ENCODE assay signal across 8 cellular contexts in the genomic region with DNA sequence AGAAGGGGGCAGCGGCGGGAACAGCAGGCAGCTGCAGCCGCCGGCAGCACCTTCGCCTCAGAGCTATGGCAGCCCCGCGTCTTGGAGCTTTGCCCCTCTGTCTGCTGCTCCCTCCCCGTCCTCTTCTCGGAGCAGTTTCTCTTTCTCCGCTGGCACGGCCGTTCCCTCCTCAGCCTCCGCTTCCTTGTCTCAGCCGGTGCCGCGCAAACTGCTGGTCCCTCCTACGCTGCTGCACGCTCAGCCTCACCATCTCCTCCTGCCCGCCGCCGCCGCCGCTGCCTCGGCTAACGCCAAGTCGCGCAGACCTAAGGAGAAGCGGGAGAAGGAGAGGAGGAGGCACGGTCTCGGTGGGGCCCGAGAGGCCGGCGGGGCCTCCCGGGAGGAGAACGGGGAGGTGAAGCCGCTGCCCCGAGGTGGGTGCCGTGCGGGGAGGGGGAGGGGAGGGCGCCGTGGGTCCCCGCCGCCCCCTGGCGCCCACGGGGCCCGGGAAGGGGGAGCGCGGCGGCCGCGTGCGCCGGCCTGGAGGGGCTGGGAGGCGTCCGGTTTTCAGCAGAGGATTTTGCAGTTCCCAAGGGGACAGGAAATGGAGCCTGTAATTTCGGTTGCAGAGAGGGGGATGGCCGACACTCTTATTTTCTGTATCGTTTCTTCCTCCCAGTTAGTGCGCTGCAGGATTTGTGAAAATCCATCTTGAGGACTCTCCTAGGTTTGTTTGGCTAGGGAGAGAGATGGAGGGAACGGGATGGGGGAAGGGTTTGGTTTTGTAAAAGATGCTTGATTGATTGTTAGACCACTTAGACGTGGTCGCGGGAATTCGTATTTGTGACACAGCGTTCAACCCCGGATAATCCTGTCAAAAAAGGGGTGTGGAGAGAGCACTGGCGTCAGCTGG. TPM values are rescaled to one million over a fixed set of nuclear protein-coding genes. Genes with fewer than 3 reads are reported as not detected.
DNase-seq lines count a peak whose midpoint lies in the region; ATAC-seq and TF ChIP-seq lines count a peak whose summit lies in the region.

No MANE protein-coding gene starts in this region.

- peak overlapping the region; percentile 99 for H2AFZ ChIP-seq in PC-3 (ENCODE audit: low read length)

- ATAC-seq in CD4-positive, alpha-beta T cell (ENCODE audit: poor library complexity) = peak; percentile 30
- peak; percentile 15 for ATAC-seq in GM19467 (IDR thresholded peaks at IDR 0.05; ENCODE audit: unreplicated experiment)
- peak; percentile 44 for ATAC-seq in PC-3
- ATAC-seq in activated T-cell treated with anti-CD3 and anti-CD28 coated beads, Interleukin-2, amount 50 U/mL, for 72 hours (replicated peaks in 1 of 2) = peak; percentile 53 to 61
- peak; percentile 57 to 60 for ATAC-seq in natural killer cell treated with Interleukin-12 subunit alpha and Interleukin-12 subunit beta and Interleukin-15 and Interleukin-18, amount 100 ng/mL, for 72 hours
- peak; percentile 62 for ATAC-seq in stimulated activated naive CD8-positive, alpha-beta T cell treated with anti-CD3 and anti-CD28 coated beads, Interleukin-15, amount 100 ng/mL, for 72 hours

- H3K9me3 Mint-ChIP-seq in CD4-positive, alpha-beta T cell = no peaks in the 10 kb centered on the region
- no peaks in the 10 kb centered on the region for H3K9me3 Mint-ChIP-seq in activated T-cell treated with anti-CD3 and anti-CD28 coated beads, Interleukin-2, amount 50 U/mL, for 72 hours
- no peaks in the 10 kb centered on the region for H3K9me3 Mint-ChIP-seq in natural killer cell treated with Interleukin-12 subunit alpha and Interleukin-12 subunit beta and Interleukin-15 and Interleukin-18, amount 100 ng/mL, for 72 hours
- no peaks in the 10 kb centered on the region for H3K9me3 Mint-ChIP-seq in stimulated activated naive CD8-positive, alpha-beta T cell treated with anti-CD3 and anti-CD28 coated beads, Interleukin-15, amount 100 ng/mL, for 72 hours

- H3K36me3 Mint-ChIP-seq in CD4-positive, alpha-beta T cell (ENCODE audit: low read depth) = peaks cover 39% of the 10 kb centered on the region
- peaks cover 9 to 12% of the 10 kb centered on the region in 2 donors for H3K36me3 Mint-ChIP-seq in activated T-cell treated with anti-CD3 and anti-CD28 coated beads, Interleukin-2, amount 50 U/mL, for 72 hours (ENCODE audit: insufficient read depth in 2 of 2)
- peaks cover 6% of the 10 kb centered on the region for H3K36me3 Mint-ChIP-seq in natural killer cell treated with Interleukin-12 subunit alpha and Interleukin-12 subunit beta and Interleukin-15 and Interleukin-18, amount 100 ng/mL, for 72 hours

- H3K4me1 ChIP-seq in PC-3 (ENCODE audit: insufficient read depth, low read length) = peaks cover 15% of the 10 kb centered on the region

- H3K36me3 ChIP-seq in PC-3 (ENCODE audit: low read depth, low read length) = no peaks in the 10 kb centered on the region

- peaks cover 73% of the 10 kb centered on the region for H3K4me1 Mint-ChIP-seq in CD4-positive, alpha-beta T cell (ENCODE audit: low read depth)
- H3K4me1 Mint-ChIP-seq in activated T-cell treated with anti-CD3 and anti-CD28 coated beads, Interleukin-2, amount 50 U/mL, for 72 hours (ENCODE audit: low read depth) = peaks cover 51% of the 10 kb centered on the region
- H3K4me1 Mint-ChIP-seq in natural killer cell treated with Interleukin-12 subunit alpha and Interleukin-12 subunit beta and Interleukin-15 and Interleukin-18, amount 100 ng/mL, for 72 hours (ENCODE audit: low read depth in 2 of 2) = peaks cover 41 to 49% of the 10 kb centered on the region in 2 donors
- peaks cover 57% of the 10 kb centered on the region for H3K4me1 Mint-ChIP-seq in stimulated activated naive CD8-positive, alpha-beta T cell treated with anti-CD3 and anti-CD28 coated beads, Interleukin-15, amount 100 ng/mL, for 72 hours

- no TSS peak for BruUV-seq in PC-3 (replicated peaks; lab: Mats Ljungman, UMichigan)

- POLR2A ChIA-PET in CD4-positive, alpha-beta T cell (lab: Charles Lee) = interaction anchor here (0.9 to 3.4 kb wide), 16 partner anchors 10 to 345 kb away, joined by 3 to 31 read pairs (median 5); partner anchors contain the start of genes PHTF2, PTPN12 and TMEM60
- POLR2A ChIA-PET in PC-3 (lab: Charles Lee; ENCODE audit: unreplicated experiment) = no interaction called here

- intact Hi-C loops in CD4-positive, alpha-beta T cell (cut with DNase I, micrococcal nuclease) = loop anchor here (1.0 to 10.0 kb wide), 5 partner anchors 10 to 160 kb away; partner anchors contain the start of genes PHTF2 (in 2 of the 2), TMEM60 (in 2 of the 2) and PTPN12 (in 1 of the 2)
- intact Hi-C loops in PC-3 (cut with micrococcal nuclease) = loop anchor here (1.0 to 5.0 kb wide), 5 partner anchors 10 to 101 kb away; partner anchors contain the start of genes PHTF2 and TMEM60

- H3K4me2 ChIP-seq in PC-3 (ENCODE audit: low read length) = peak overlapping the region; percentile 86

- CTCF ChIA-PET in CD4-positive, alpha-beta T cell (lab: Charles Lee) = interaction anchor here (0.8 to 2.6 kb wide), 10 partner anchors 11 to 102 kb away, joined by 3 to 10 read pairs (median 4); partner anchors contain the start of genes PHTF2 and TMEM60
- CTCF ChIA-PET in PC-3 (lab: Charles Lee) = interaction anchor here (0.7 to 1.2 kb wide), 5 partner anchors 12 to 258 kb away, joined by 3 to 5 read pairs (median 4); no protein-coding TSS in a partner anchor

- H3K9me2 ChIP-seq in PC-3 (replicated peaks; ENCODE audit: low read length) = no peaks in the 10 kb centered on the region

- peak overlapping the region; percentile 95 for H3K9ac ChIP-seq in PC-3 (ENCODE audit: low read length)

- peak overlapping the region; percentile 99 for H3K27ac Mint-ChIP-seq in CD4-positive, alpha-beta T cell
- peak overlapping the region; percentile 96 for H3K27ac Mint-ChIP-seq in activated T-cell treated with anti-CD3 and anti-CD28 coated beads, Interleukin-2, amount 50 U/mL, for 72 hours
- peak overlapping the region; percentile 90 to 96 for H3K27ac Mint-ChIP-seq in natural killer cell treated with Interleukin-12 subunit alpha and Interleukin-12 subunit beta and Interleukin-15 and Interleukin-18, amount 100 ng/mL, for 72 hours
- H3K27ac Mint-ChIP-seq in stimulated activated naive CD8-positive, alpha-beta T cell treated with anti-CD3 and anti-CD28 coated beads, Interleukin-15, amount 100 ng/mL, for 72 hours = peak overlapping the region; percentile 97 to 98

- peak overlapping the region; percentile 92 for H3K27ac ChIP-seq in CD4-positive, alpha-beta T cell (ENCODE audit: low read depth, low read length)
- H3K27ac ChIP-seq in PC-3 (ENCODE audit: low read length) = peak overlapping the region; percentile 55

- H3K4me3 Mint-ChIP-seq in CD4-positive, alpha-beta T cell = peak overlapping the region; percentile 100
- peak overlapping the region; percentile 98 to 99 for H3K4me3 Mint-ChIP-seq in activated T-cell treated with anti-CD3 and anti-CD28 coated beads, Interleukin-2, amount 50 U/mL, for 72 hours
- peak overlapping the region; percentile 99 for H3K4me3 Mint-ChIP-seq in natural killer cell treated with Interleukin-12 subunit alpha and Interleukin-12 subunit beta and Interleukin-15 and Interleukin-18, amount 100 ng/mL, for 72 hours
- peak overlapping the region; percentile 97 to 98 for H3K4me3 Mint-ChIP-seq in stimulated activated naive CD8-positive, alpha-beta T cell treated with anti-CD3 and anti-CD28 coated beads, Interleukin-15, amount 100 ng/mL, for 72 hours

- H3F3A ChIP-seq in PC-3 (ENCODE audit: low read length, unreplicated experiment) = no peaks in the 10 kb centered on the region

- peak in 9 of 10 experiments; percentile 31 to 65 (median 46) for DNase-seq in CD4-positive, alpha-beta T cell
- DNase-seq in HS-27A (ENCODE audit: low read depth) = peak; percentile 50
- DNase-seq in PC-3 = peak; percentile 47
- peak; percentile 72 to 75 for DNase-seq in activated T-cell treated with anti-CD3 and anti-CD28 coated beads, Interleukin-2, amount 50 U/mL, for 72 hours
- peak; percentile 51 for DNase-seq in fibroblast of peridontal ligament (ENCODE audit: extremely low read depth)
- peak; percentile 66 for DNase-seq in natural killer cell treated with Interleukin-12 subunit alpha and Interleukin-12 subunit beta and Interleukin-15 and Interleukin-18, amount 100 ng/mL, for 72 hours (ENCODE audit: low spot score)
- DNase-seq in stimulated activated naive CD8-positive, alpha-beta T cell treated with anti-CD3 and anti-CD28 coated beads, Interleukin-15, amount 100 ng/mL, for 72 hours = peak; percentile 70

- H3K27me3 ChIP-seq in CD4-positive, alpha-beta T cell (ENCODE audit: control insufficient read depth, insufficient read depth, low read length) = no peaks in the 10 kb centered on the region
- H3K27me3 ChIP-seq in PC-3 (ENCODE audit: low read length) = no peaks in the 10 kb centered on the region

- H3K79me2 ChIP-seq in PC-3 (ENCODE audit: low read length) = peaks cover 84% of the 10 kb centered on the region

- H3K27me3 Mint-ChIP-seq in CD4-positive, alpha-beta T cell = no peaks in the 10 kb centered on the region
- H3K27me3 Mint-ChIP-seq in activated T-cell treated with anti-CD3 and anti-CD28 coated beads, Interleukin-2, amount 50 U/mL, for 72 hours (ENCODE audit: low read depth) = no peaks in the 10 kb centered on the region
- no peaks in the 10 kb centered on the region for H3K27me3 Mint-ChIP-seq in natural killer cell treated with Interleukin-12 subunit alpha and Interleukin-12 subunit beta and Interleukin-15 and Interleukin-18, amount 100 ng/mL, for 72 hours
- H3K27me3 Mint-ChIP-seq in stimulated activated naive CD8-positive, alpha-beta T cell treated with anti-CD3 and anti-CD28 coated beads, Interleukin-15, amount 100 ng/mL, for 72 hours = no peaks in the 10 kb centered on the region

- no peak for TF ChIP-seq CTCF in CD4-positive, alpha-beta T cell (IDR thresholded peaks at IDR 0.05)
- TF ChIP-seq CTCF in PC-3 (conservative IDR thresholded peaks at IDR 0.05; ENCODE audit: low read depth, low read length) = no peak

- H3K4me3 ChIP-seq in PC-3 (ENCODE audit: low read length) = peak overlapping the region; percentile 86

- no peaks in the 10 kb centered on the region for H3K9me3 ChIP-seq in CD4-positive, alpha-beta T cell (ENCODE audit: control insufficient read depth, low read length)
- H3K9me3 ChIP-seq in PC-3 (ENCODE audit: low read length) = no peaks in the 10 kb centered on the region

- H4K20me1 ChIP-seq in PC-3 (ENCODE audit: low read length) = peaks cover 17% of the 10 kb centered on the region

RNA-seq across cellular contexts. Expression of gene RSBN1L, which starts 0.6 kb away (rescaled TPM):
- 1 to 10 TPM; 9.0 to 9.6 TPM for total RNA-seq in CD4-positive, alpha-beta T cell
- 6.9 and 11.2 TPM in 2 replicates for total RNA-seq in PC-3 (2014; rRNA removed)
- total RNA-seq in activated T-cell treated with anti-CD3 and anti-CD28 coated beads, Interleukin-2, amount 50 U/mL, for 72 hours = 10 to 100 TPM; 14.9 to 19.2 TPM
- total RNA-seq in natural killer cell treated with Interleukin-12 subunit alpha and Interleukin-12 subunit beta and Interleukin-15 and Interleukin-18, amount 100 ng/mL, for 72 hours = 10 to 100 TPM; 19.0 to 21.2 TPM

Comparison
In these comparisons a context has a peak if more than half of its experiments do, and no peak if none do; other contexts are left out.
1. Peak in every context shown above with its lines: DNase-seq, ATAC-seq, H3K4me3 ChIP-seq and H3K27ac ChIP-seq.